In genomic region chr5:10602031-10602806, GRCh38 we compare ENCODE assay signal across 8 cellular contexts. TPM values are rescaled to one million over a fixed set of nuclear protein-coding genes. Genes with fewer than 3 reads are reported as not detected.
A peak's percentile ranks its signal among the peaks of the same experiment; 100 is the strongest.
DNase-seq lines count a peak whose midpoint lies in the region; ATAC-seq and TF ChIP-seq lines count a peak whose summit lies in the region.

No MANE protein-coding gene starts in this region.

- H3K9me2 ChIP-seq in OCI-LY7 (ENCODE audit: insufficient read depth, low read length), result no peaks in the 10 kb centered on the region

- ATAC-seq in right lobe of liver (peak; percentile 77 to 88 (median 86)), GM21367 (IDR thresholded peaks at IDR 0.05; ENCODE audit: unreplicated experiment) (no peak)

- TF ChIP-seq POLR2A in right lobe of liver (IDR thresholded peaks at IDR 0.05), result peak; percentile 36
- no peak for TF ChIP-seq POLR2A in thyroid gland (IDR thresholded peaks at IDR 0.05)
- no peak for TF ChIP-seq POLR2A in testis (IDR thresholded peaks at IDR 0.05)

- TF ChIP-seq CTCF in OCI-LY7 (conservative IDR thresholded peaks at IDR 0.05; ENCODE audit: low read length), result no peak
- TF ChIP-seq CTCF in right lobe of liver (IDR thresholded peaks at IDR 0.05), result no peak
- no peak for TF ChIP-seq CTCF in thyroid gland (IDR thresholded peaks at IDR 0.05)
- TF ChIP-seq CTCF in testis (IDR thresholded peaks at IDR 0.05), result no peak

- H3K4me1 ChIP-seq in OCI-LY7 (ENCODE audit: insufficient read depth, low read length, poor library complexity, severe bottlenecking) (peaks cover 77% of the 10 kb centered on the region), right lobe of liver (peaks cover 0 to 12% (median 6%) of the 10 kb centered on the region in 4 donors), thyroid gland (peaks cover 2 to 18% of the 10 kb centered on the region in 2 donors), testis (no peaks in the 10 kb centered on the region)

- POLR2A ChIA-PET in OCI-LY7 (lab: Charles Lee), result interaction anchor here (0.6 to 1.7 kb wide), 6 partner anchors 9 to 249 kb away, joined by 3 to 8 read pairs (median 6); partner anchors contain the start of gene MARCHF6

- BruUV-seq in OCI-LY7 (replicated peaks; lab: Mats Ljungman, UMichigan), result no TSS peak

- 34% methylated on average over 11 of the region's 15 CpGs for WGBS in right lobe of liver (ENCODE audit: insufficient coverage, low coverage, low lambda C conversion rate, missing lambda C conversion rate)
- WGBS in thyroid gland, 2 donors, result 64 to 80% methylated on average over 13 to 15 of the region's 15 CpGs
- 74 to 79% methylated on average over 10 to 15 of the region's 15 CpGs for WGBS in testis, 2 donors

- H3K27me3 ChIP-seq in right lobe of liver (no peaks in the 10 kb centered on the region), thyroid gland (no peaks in the 10 kb centered on the region), testis (no peaks in the 10 kb centered on the region)

- H2AFZ ChIP-seq in OCI-LY7 (ENCODE audit: low read length), result peak overlapping the region; percentile 67; the same call in 1 of the 2 replicates

- intact Hi-C loops in OCI-LY7 (cut with micrococcal nuclease; ENCODE audit: unreplicated experiment) (loop anchor here (5.0 kb wide), 1 partner anchor 95 kb away; no protein-coding TSS in a partner anchor), right lobe of liver (cut with DNase I) (no loop called here), thyroid gland (cut with DNase I) (no loop called here), testis (cut with DNase I; ENCODE audit: low total_unique reads) (no loop called here)

- no peaks in the 10 kb centered on the region for H4K20me1 ChIP-seq in OCI-LY7 (ENCODE audit: insufficient read depth, low read length)

- H3K4me2 ChIP-seq in OCI-LY7 (ENCODE audit: low read length), result peak overlapping the region; percentile 75

- H3K4me3 ChIP-seq in OCI-LY7 (ENCODE audit: low read depth, low read length, poor library complexity, severe bottlenecking), result peak overlapping the region; percentile 47
- H3K4me3 ChIP-seq in right lobe of liver, result peak overlapping the region in 2 of 3 donors; percentile 12 to 25
- H3K4me3 ChIP-seq in thyroid gland (replicated peaks in 1 of 3), result no peak overlapping the region
- H3K4me3 ChIP-seq in testis, result no peak overlapping the region

- H3K36me3 ChIP-seq in OCI-LY7 (ENCODE audit: insufficient read depth, low read length) (peaks cover 12% of the 10 kb centered on the region), right lobe of liver (no peaks in the 10 kb centered on the region), thyroid gland (no peaks in the 10 kb centered on the region), testis (ENCODE audit: low read depth, missing control alignments) (no peaks in the 10 kb centered on the region)

- H3K27ac ChIP-seq in OCI-LY7 (ENCODE audit: low read depth, low read length, poor library complexity, severe bottlenecking) (peak overlapping the region; percentile 91), right lobe of liver (peak overlapping the region; percentile 89 to 96 (median 96)), thyroid gland (peak overlapping the region in 2 of 3 donors; percentile 65 to 68), testis (no peak overlapping the region)

- H3K9me3 ChIP-seq in OCI-LY7 (ENCODE audit: low read length) (peaks cover 21% of the 10 kb centered on the region), right lobe of liver (no peaks in the 10 kb centered on the region), thyroid gland (no peaks in the 10 kb centered on the region), testis (no peaks in the 10 kb centered on the region)

- no peak for DNase-seq in OCI-LY7 (ENCODE audit: low spot score)
- DNase-seq in cerebellum (ENCODE audit: low spot score), result peak; percentile 47
- DNase-seq in right lobe of liver, result peak; percentile 56 to 89 (median 86)
- DNase-seq in thyroid gland, result no peak
- DNase-seq in testis, result no peak
- DNase-seq in activated CD4-positive, alpha-beta T cell treated with anti-CD3 and anti-CD28 coated beads, Interleukin-2, amount 50 U/mL, for 4 hours, result no peak
- no peak for DNase-seq in OCI-M2 (lab: John Stamatoyannopoulos, UW; ENCODE audit: unreplicated experiment)

- peaks cover 13% of the 10 kb centered on the region; the same call in 1 of the 2 replicates for H3K79me2 ChIP-seq in OCI-LY7 (ENCODE audit: insufficient read depth, low read depth, low read length)

- CTCF ChIA-PET in OCI-LY7 (lab: Charles Lee; ENCODE audit: unreplicated experiment), result interaction anchor here (0.6 kb wide), 1 partner anchor 8 kb away, joined by 5 read pairs; no protein-coding TSS in a partner anchor

RNA-seq across cellular contexts. Expression of gene ANKRD33B, which starts 38.3 kb away (rescaled TPM):
- total RNA-seq in OCI-LY7 (2014; rRNA removed; shearing (Covaris generic)), result 5.6 TPM in 2 replicates
- total RNA-seq in OCI-LY7 (2022) (10.1 and 11.4 TPM in 2 replicates), cerebellum (6.9 TPM), right lobe of liver (1 to 10 TPM in 1 of 6 experiments, under 1 TPM in 5; 0.16 to 1.3 (median 0.29) TPM), thyroid gland (1 to 10 TPM in 3 of 4 donors, under 1 TPM in 1; 0.67 to 1.6 (median 1.1) TPM), testis (1 to 10 TPM; 5.6 to 5.8 TPM)
- 3.7 TPM for polyA plus RNA-seq in testis (ENCODE audit: insufficient read depth, low read depth, low replicate concordance)

Comparison
In these comparisons a context has a peak if more than half of its experiments do, and no peak if none do; other contexts are left out.
1. DNase-seq: peak in cerebellum (single experiment) and right lobe of liver (3 of 3); none in OCI-LY7 (single experiment), thyroid gland (0 of 2), testis (single experiment), activated CD4-positive, alpha-beta T cell treated with anti-CD3 and anti-CD28 coated beads, Interleukin-2, amount 50 U/mL, for 4 hours (0 of 2) and OCI-M2 (single experiment).
2. H3K27ac ChIP-seq: peak in OCI-LY7 (single experiment), right lobe of liver (3 of 3) and thyroid gland (2 of 3); none in testis (0 of 2).
3. H3K4me3 ChIP-seq: peak in OCI-LY7 (single experiment) and right lobe of liver (2 of 3); none in thyroid gland (0 of 3) and testis (0 of 2).